ENCODE assay signal across 8 cellular contexts in genomic region chr1:175146535-175147213, GRCh38. TPM values are rescaled to one million over a fixed set of nuclear protein-coding genes. Genes with fewer than 3 reads are reported as not detected.
DNase-seq lines count a peak whose midpoint lies in the region; ATAC-seq, FAIRE-seq and TF ChIP-seq lines count a peak whose summit lies in the region.

No MANE protein-coding gene starts in this region.

- intact Hi-C loops in thyroid gland (cut with DNase I): no loop called here

- FAIRE-seq in RCC 7860 (lab: Jason Lieb, UNC): no peak

- no peaks in the 10 kb centered on the region for H3K27me3 ChIP-seq in thyroid gland

- H3K4me1 ChIP-seq in thyroid gland: no peaks in the 10 kb centered on the region

- TF ChIP-seq CTCF in fibroblast of villous mesenchyme (IDR thresholded peaks at IDR 0.05; ENCODE audit: insufficient read depth, low read depth, low read length) (peak; percentile 94), thyroid gland (IDR thresholded peaks at IDR 0.05) (peak; percentile 37 to 84 (median 50))

- H3K4me3 ChIP-seq in fibroblast of villous mesenchyme (ENCODE audit: low read depth, low read length) (no peak overlapping the region), thyroid gland (replicated peaks in 1 of 3) (no peak overlapping the region)

- DNase-seq in A172 (ENCODE audit: low spot score) (peak; percentile 67), HuH-7.5 (ENCODE audit: low spot score) (peak; percentile 49), RCC 7860 (ENCODE audit: low spot score) (peak; percentile 20), activated T-helper 1 cell treated with Interleukin-2 at 50 U/mL for 16 hours (ENCODE audit: low read depth) (peak; percentile 39), fibroblast of villous mesenchyme (ENCODE audit: low read depth) (peak; percentile 50), occipital lobe (lab: John Stamatoyannopoulos, UW) (peak; percentile 8), thyroid gland (peak; percentile 47 to 62)

- TF ChIP-seq POLR2A in thyroid gland (IDR thresholded peaks at IDR 0.05): no peak

- ATAC-seq in GM18502 (IDR thresholded peaks at IDR 0.05; ENCODE audit: poor library complexity, unreplicated experiment): peak; percentile 52

- H3K9me3 ChIP-seq in thyroid gland: no peaks in the 10 kb centered on the region

- H3K27ac ChIP-seq in thyroid gland: no peak overlapping the region

- no peaks in the 10 kb centered on the region for H3K36me3 ChIP-seq in thyroid gland

- 22 to 33% methylated on average over 20 to 21 of the region's 21 CpGs for WGBS in thyroid gland, 2 donors

RNA-seq across cellular contexts. Expression of gene KIAA0040, which starts 45.9 kb away (rescaled TPM):
- total RNA-seq in A172 (2014; rRNA removed; shearing (Covaris generic)): 0.24 TPM in 1 of 2 replicates, not detected in the other
- total RNA-seq in fibroblast of villous mesenchyme: under 0.01 and 0.64 TPM in 2 replicates
- total RNA-seq in occipital lobe: 0.47 TPM
- total RNA-seq in thyroid gland: 10 to 100 TPM; 15.5 to 28.4 (median 16.8) TPM

Comparison
In these comparisons a context has a peak if more than half of its experiments do, and no peak if none do; other contexts are left out.
1. DNase-seq: peak in every context shown above with its lines; median percentile 67 in A172; 54 in thyroid gland; 50 in fibroblast of villous mesenchyme; 49 in HuH-7.5; 39 in activated T-helper 1 cell treated with Interleukin-2 at 50 U/mL for 16 hours; 20 in RCC 7860; 8 in occipital lobe.
2. RNA of gene KIAA0040, which starts 45.9 kb away (total RNA-seq): 15.5 to 28.4 TPM in thyroid gland; 0.47 TPM in occipital lobe (single experiment), 0.24 TPM in A172 and under 0.01 to 0.64 TPM in fibroblast of villous mesenchyme; every median in the first group is over 10 times any median in the second.